9 cellular contexts compared by ENCODE assay signal in the genomic region with DNA sequence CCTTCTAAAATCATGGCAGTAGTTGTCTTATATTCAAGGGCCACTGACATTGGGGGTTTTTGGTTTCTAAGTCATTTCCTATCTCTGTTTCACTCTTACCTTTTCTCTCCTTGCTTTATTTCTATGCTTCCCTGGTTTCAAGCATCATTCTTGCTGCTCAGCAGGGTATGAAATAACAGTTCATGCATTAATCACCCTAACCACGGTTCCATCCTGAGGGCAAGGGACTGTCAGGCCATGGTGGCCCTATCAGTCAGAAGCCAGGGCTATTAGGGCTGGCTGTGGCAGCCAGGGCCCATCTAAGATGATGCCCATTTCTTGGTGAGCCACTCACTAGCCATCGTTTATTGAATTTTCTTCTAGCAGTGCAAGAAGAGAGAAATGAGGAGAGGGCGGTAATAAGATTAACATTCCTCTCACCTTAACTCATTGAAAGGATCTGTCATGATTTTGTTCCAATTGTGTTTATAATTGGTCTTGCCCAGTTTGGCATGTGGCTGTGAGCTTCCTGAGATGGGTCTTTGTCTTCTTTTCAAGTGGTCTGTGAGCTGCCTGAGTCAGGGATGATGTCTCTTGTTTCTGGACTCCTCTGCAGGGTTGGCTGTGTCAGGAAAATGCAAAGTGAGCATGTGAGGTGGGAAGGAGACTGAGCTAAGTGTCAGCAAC. TPM values are rescaled to one million over a fixed set of nuclear protein-coding genes. Genes with fewer than 3 reads are reported as not detected.
A peak's percentile ranks its signal among the peaks of the same experiment; 100 is the strongest.
DNase-seq lines count a peak whose midpoint lies in the region; ATAC-seq and TF ChIP-seq lines count a peak whose summit lies in the region.
"Had no signal": no experiment of that assay in that cellular context is flagged by ENCODE, and none has a peak within 500 bp of the region (broad histone marks: within the 10 kb centered on the region; RNA-seq: fewer than 3 reads in every experiment).

No MANE protein-coding gene starts in this region.

- H3K4me3 Mint-ChIP-seq in naive thymus-derived CD8-positive, alpha-beta T cell: no peak overlapping the region
- H3K4me3 Mint-ChIP-seq: activated B cell treated with CpG ODN at 0.5 μM for 24 hours had no signal

- TF ChIP-seq CTCF in GM06990 (IDR thresholded peaks at IDR 0.05; ENCODE audit: insufficient read depth, low read length, poor library complexity, severe bottlenecking) (no peak), Peyer's patch (IDR thresholded peaks at IDR 0.05) (no peak), right lobe of liver (IDR thresholded peaks at IDR 0.05) (no peak)

- H3K4me3 ChIP-seq in GM06990 (replicated peaks; ENCODE audit: low read depth, low read length) (no peak overlapping the region), Peyer's patch (no peak overlapping the region), right lobe of liver (no peak overlapping the region)

- H3K4me1 Mint-ChIP-seq in naive thymus-derived CD8-positive, alpha-beta T cell: peaks cover 0 to 5% (median 1%) of the 10 kb centered on the region in 4 donors

- H3K36me3 Mint-ChIP-seq in naive thymus-derived CD8-positive, alpha-beta T cell: no peaks in the 10 kb centered on the region

- no peaks in the 10 kb centered on the region for H3K27me3 Mint-ChIP-seq in naive thymus-derived CD8-positive, alpha-beta T cell
- H3K27me3 Mint-ChIP-seq: activated B cell treated with CpG ODN at 0.5 μM for 24 hours had no signal

- ATAC-seq in GM21529 (IDR thresholded peaks at IDR 0.05; ENCODE audit: unreplicated experiment): peak; percentile 60
- no peak for ATAC-seq in right lobe of liver
- ATAC-seq in naive thymus-derived CD8-positive, alpha-beta T cell: no peak

- 71% methylated on average over 3 of the region's 3 CpGs for WGBS in right lobe of liver (ENCODE audit: insufficient coverage, low coverage, low lambda C conversion rate, missing lambda C conversion rate)

- H3K4me1 ChIP-seq in Peyer's patch (peaks cover 0 to 70% (median 11%) of the 10 kb centered on the region in 4 donors), right lobe of liver (peaks cover 0 to 44% (median 21%) of the 10 kb centered on the region in 4 donors)

- intact Hi-C loops in right lobe of liver (cut with DNase I): no loop called here

- POLR2A ChIA-PET in naive thymus-derived CD8-positive, alpha-beta T cell (lab: Charles Lee): no interaction called here

- H3K27ac ChIP-seq in Peyer's patch (peak overlapping the region in 3 of 4 donors; percentile 12 to 69 (median 60)), right lobe of liver (peak overlapping the region; percentile 19 to 79 (median 52)), substantia nigra (ENCODE audit: low read depth, low read length, poor library complexity, severe bottlenecking) (no peak overlapping the region)

- H3K9me3 Mint-ChIP-seq in naive thymus-derived CD8-positive, alpha-beta T cell: no peaks in the 10 kb centered on the region
- H3K9me3 Mint-ChIP-seq: activated B cell treated with CpG ODN at 0.5 μM for 24 hours had no signal

- H3K9me3 ChIP-seq in Peyer's patch: no peaks in the 10 kb centered on the region
- H3K9me3 ChIP-seq in right lobe of liver: no peaks in the 10 kb centered on the region

- no peaks in the 10 kb centered on the region for H3K27me3 ChIP-seq in GM06990 (replicated peaks; ENCODE audit: control insufficient read depth, insufficient read depth, low read length)
- no peaks in the 10 kb centered on the region for H3K27me3 ChIP-seq in Peyer's patch
- no peaks in the 10 kb centered on the region for H3K27me3 ChIP-seq in right lobe of liver

- TF ChIP-seq POLR2A in Peyer's patch (IDR thresholded peaks at IDR 0.05) (no peak), right lobe of liver (IDR thresholded peaks at IDR 0.05) (no peak)

- peak; percentile 40 for DNase-seq in GM06990 (ENCODE audit: extremely low read depth, insufficient read length)
- no peak for DNase-seq in Peyer's patch
- DNase-seq in right lobe of liver: no peak
- DNase-seq in substantia nigra (lab: John Stamatoyannopoulos, UW): no peak
- no peak for DNase-seq in NCI-H2171 treated with DMSO at 0.1 percent for 48 hours (lab: John Stamatoyannopoulos, UW)
- no peak for DNase-seq in naive thymus-derived CD8-positive, alpha-beta T cell
- no peak for DNase-seq in NCI-H187 (lab: John Stamatoyannopoulos, UW)
- DNase-seq: activated B cell treated with CpG ODN at 0.5 μM for 24 hours had no signal

- peak overlapping the region in 2 of 10 donors; percentile 22 to 24 for H3K27ac Mint-ChIP-seq in naive thymus-derived CD8-positive, alpha-beta T cell
- H3K27ac Mint-ChIP-seq: activated B cell treated with CpG ODN at 0.5 μM for 24 hours had no signal

- H3K36me3 ChIP-seq in GM06990 (ENCODE audit: control insufficient read depth, insufficient read depth, low read length) (no peaks in the 10 kb centered on the region), Peyer's patch (no peaks in the 10 kb centered on the region), right lobe of liver (no peaks in the 10 kb centered on the region)

RNA-seq across cellular contexts. Expression of a gene that starts 45.2 kb away (rescaled TPM):
- 100 to 1,000 TPM in 3 of 4 donors, 10 to 100 TPM in 1; 60.2 to 185 (median 140) TPM for total RNA-seq in Peyer's patch
- total RNA-seq in right lobe of liver: 10 to 100 TPM; 15.5 to 78.0 (median 29.8) TPM
- 1 to 10 TPM; 3.0 to 3.1 TPM for total RNA-seq in naive thymus-derived CD8-positive, alpha-beta T cell
- 1 to 10 TPM; 5.1 to 6.5 (median 6.3) TPM for polyA plus RNA-seq in naive thymus-derived CD8-positive, alpha-beta T cell

Comparison
In these comparisons a context has a peak if more than half of its experiments do, and no peak if none do; other contexts are left out.
1. RNA of a gene that starts 45.2 kb away (total RNA-seq): 60.2 to 185 TPM in Peyer's patch and 15.5 to 78.0 TPM in right lobe of liver; 3.0 to 3.1 TPM in naive thymus-derived CD8-positive, alpha-beta T cell; every median in the first group is over 4 times any median in the second.